Comparison of ENCODE assay signal across 8 cellular contexts in the genomic region with DNA sequence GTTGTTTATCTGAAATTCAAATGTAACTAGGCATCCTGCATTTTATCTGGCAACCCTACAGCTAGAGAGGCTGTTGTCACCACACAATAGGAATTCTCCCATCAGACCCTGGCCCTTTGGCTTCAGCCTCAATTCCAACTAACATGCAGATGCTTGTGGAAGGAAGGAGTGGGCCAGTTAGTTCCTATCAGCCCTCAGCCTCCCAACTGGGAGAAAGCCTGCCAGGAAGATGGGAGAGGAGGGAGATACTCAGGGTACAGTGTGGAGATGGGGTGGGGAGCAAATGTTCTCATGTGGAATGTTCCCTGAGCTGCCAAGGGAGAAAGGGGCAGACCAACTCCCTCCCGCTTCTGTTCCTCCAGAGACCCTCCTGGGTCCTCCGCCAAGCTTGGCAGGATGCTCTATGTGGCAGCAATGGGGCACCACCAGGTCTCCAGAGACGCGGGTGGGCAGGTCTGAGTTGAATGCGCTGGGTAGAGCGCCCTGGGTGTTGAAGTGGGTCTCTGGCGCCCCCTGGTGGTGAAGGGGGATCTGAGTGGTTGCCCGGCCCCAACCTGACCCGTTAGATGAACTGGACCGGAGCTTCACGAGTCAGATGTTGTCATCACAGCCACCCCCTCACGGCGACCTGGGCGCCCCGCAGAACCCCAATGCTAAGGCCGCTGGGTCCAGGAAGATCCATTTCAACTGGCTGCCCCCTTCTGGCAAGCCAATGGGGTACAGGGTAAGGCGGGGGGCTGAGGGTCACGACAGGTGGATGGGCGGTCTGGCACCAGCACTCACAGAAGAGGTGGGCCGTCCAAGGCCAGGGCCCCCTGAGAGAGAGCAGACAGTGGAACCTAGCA. TPM values are rescaled to one million over a fixed set of nuclear protein-coding genes. Genes with fewer than 3 reads are reported as not detected.
DNase-seq lines count a peak whose midpoint lies in the region; ATAC-seq and TF ChIP-seq lines count a peak whose summit lies in the region.

No MANE protein-coding gene starts in this region.

- TF ChIP-seq POLR2A in right lobe of liver (IDR thresholded peaks at IDR 0.05): no peak

- no peak overlapping the region for H3K9ac ChIP-seq in colonic mucosa (ENCODE audit: low read depth in 2 of 2, low read length in 2 of 2)

- H3K36me3 Mint-ChIP-seq in HFFc6 (ENCODE audit: low read depth): no peaks in the 10 kb centered on the region
- no peaks in the 10 kb centered on the region for H3K36me3 Mint-ChIP-seq in activated CD4-positive, alpha-beta T cell treated with anti-CD3 and anti-CD28 coated beads, Interleukin-2, amount 10 ng/mL, durations not matched to agents 7 days and 5 days (ENCODE audit: low read depth)

- H3K9me3 Mint-ChIP-seq in HFFc6: no peaks in the 10 kb centered on the region
- no peaks in the 10 kb centered on the region for H3K9me3 Mint-ChIP-seq in activated CD4-positive, alpha-beta T cell treated with anti-CD3 and anti-CD28 coated beads, Interleukin-2, amount 10 ng/mL, durations not matched to agents 7 days and 5 days

- 5% methylated on average over 5 of the region's 20 CpGs for WGBS in right lobe of liver (ENCODE audit: insufficient coverage, low coverage, low lambda C conversion rate, missing lambda C conversion rate)

- no peak overlapping the region for H3K4me3 ChIP-seq in colonic mucosa
- no peak overlapping the region for H3K4me3 ChIP-seq in right lobe of liver

- ATAC-seq in right lobe of liver: peak; percentile 57 to 67 (median 59)
- no peak for ATAC-seq in HG02642 (IDR thresholded peaks at IDR 0.05; ENCODE audit: poor library complexity, unreplicated experiment)

- H3K27ac ChIP-seq in colonic mucosa: no peak overlapping the region
- no peak overlapping the region for H3K27ac ChIP-seq in right lobe of liver

- H3K9me3 ChIP-seq in colonic mucosa (no peaks in the 10 kb centered on the region), right lobe of liver (no peaks in the 10 kb centered on the region)

- peak; percentile 89 for DNase-seq in CD1c-positive myeloid dendritic cell (ENCODE audit: extremely low spot score)
- peak; percentile 56 for DNase-seq in HFFc6
- peak; percentile 85 for DNase-seq in NCI-H69 (lab: John Stamatoyannopoulos, UW)
- DNase-seq in activated CD4-positive, alpha-beta T cell treated with anti-CD3 and anti-CD28 coated beads, Interleukin-2, amount 10 ng/mL, durations not matched to agents 7 days and 5 days: peak; percentile 90
- peak; percentile 87 for DNase-seq in colonic mucosa
- DNase-seq in right lobe of liver: peak; percentile 86 to 88 (median 87)
- peak; percentile 83 to 95 for DNase-seq in stimulated activated CD4-positive, alpha-beta T cell treated with anti-CD3 and anti-CD28 coated beads, Interleukin-4, amount 100 ng/mL, for 48 hours (ENCODE audit: low read depth in 2 of 2)

- peaks cover 17% of the 10 kb centered on the region for H3K4me1 Mint-ChIP-seq in HFFc6 (ENCODE audit: low read depth)
- H3K4me1 Mint-ChIP-seq in activated CD4-positive, alpha-beta T cell treated with anti-CD3 and anti-CD28 coated beads, Interleukin-2, amount 10 ng/mL, durations not matched to agents 7 days and 5 days: peaks cover 23% of the 10 kb centered on the region

- H3K4me1 ChIP-seq in colonic mucosa (no peaks in the 10 kb centered on the region), right lobe of liver (peaks cover 0 to 17% (median 7%) of the 10 kb centered on the region in 4 donors)

- H3K27me3 ChIP-seq in colonic mucosa (no peaks in the 10 kb centered on the region), right lobe of liver (no peaks in the 10 kb centered on the region)

- H3K27ac Mint-ChIP-seq in HFFc6: no peak overlapping the region
- H3K27ac Mint-ChIP-seq in activated CD4-positive, alpha-beta T cell treated with anti-CD3 and anti-CD28 coated beads, Interleukin-2, amount 10 ng/mL, durations not matched to agents 7 days and 5 days: peak overlapping the region; percentile 2

- POLR2A ChIA-PET in activated CD4-positive, alpha-beta T cell treated with anti-CD3 and anti-CD28 coated beads, Interleukin-2, amount 10 ng/mL, durations not matched to agents 7 days and 5 days (lab: Charles Lee): no interaction called here

- H3K27me3 Mint-ChIP-seq in HFFc6 (ENCODE audit: insufficient read depth): peaks cover 1% of the 10 kb centered on the region
- H3K27me3 Mint-ChIP-seq in activated CD4-positive, alpha-beta T cell treated with anti-CD3 and anti-CD28 coated beads, Interleukin-2, amount 10 ng/mL, durations not matched to agents 7 days and 5 days: peaks cover 2% of the 10 kb centered on the region

- TF ChIP-seq CTCF in HFFc6 (IDR thresholded peaks at IDR 0.05) (peak; percentile 99), colonic mucosa (IDR thresholded peaks at IDR 0.05) (peak; percentile 92), right lobe of liver (IDR thresholded peaks at IDR 0.05) (peak; percentile 90 to 97 (median 94))

- peaks cover 20% of the 10 kb centered on the region for H3K36me3 ChIP-seq in colonic mucosa
- no peaks in the 10 kb centered on the region for H3K36me3 ChIP-seq in right lobe of liver

- CTCF ChIA-PET in activated CD4-positive, alpha-beta T cell treated with anti-CD3 and anti-CD28 coated beads, Interleukin-2, amount 10 ng/mL, durations not matched to agents 7 days and 5 days (lab: Charles Lee): interaction anchor here (0.6 to 5.3 kb wide), 41 partner anchors 10 to 578 kb away, joined by 3 to 82 read pairs (median 5); partner anchors contain the start of genes GALK1, RECQL5, SAP30BP and SMIM5

- intact Hi-C loops in colonic mucosa (cut with DNase I) (loop anchor here (2.0 to 5.0 kb wide), 2 partner anchors 73 to 117 kb away; partner anchors contain the start of gene SMIM5), right lobe of liver (cut with DNase I) (loop anchor here (5.0 to 10.0 kb wide), 2 partner anchors 72 to 75 kb away; no protein-coding TSS in a partner anchor)

- H3K4me3 Mint-ChIP-seq in HFFc6: peak overlapping the region; percentile 28; the same call in 1 of the 2 replicates
- H3K4me3 Mint-ChIP-seq in activated CD4-positive, alpha-beta T cell treated with anti-CD3 and anti-CD28 coated beads, Interleukin-2, amount 10 ng/mL, durations not matched to agents 7 days and 5 days: no peak overlapping the region

RNA-seq across cellular contexts. Expression of gene GALK1, which starts 15.2 kb away (rescaled TPM):
- total RNA-seq in HFFc6 (2021; fragmentation: NEBNext Ultra II Directional; extraction: Animal tissue kit (Norgen Biotek cat#: 25700)): 10 to 100 TPM; 33.8 to 43.2 (median 37.7) TPM
- total RNA-seq in activated CD4-positive, alpha-beta T cell treated with anti-CD3 and anti-CD28 coated beads, Interleukin-2, amount 10 ng/mL, durations not matched to agents 7 days and 5 days: 10 to 100 TPM; 40.9 to 44.7 TPM
- total RNA-seq in colonic mucosa: 10 to 100 TPM; 21.3 to 23.6 TPM
- total RNA-seq in right lobe of liver: 10 to 100 TPM; 38.6 to 87.4 (median 76.9) TPM

RNA-seq across cellular contexts. Expression of gene ITGB4, which starts 28.5 kb away (rescaled TPM):
- 1 to 10 TPM in 1 of 6 experiments, under 1 TPM in 4, not detected in 1; 0.28 to 1.0 (median 0.76) TPM for total RNA-seq in HFFc6 (2021; fragmentation: NEBNext Ultra II Directional; extraction: Animal tissue kit (Norgen Biotek cat#: 25700))
- total RNA-seq in activated CD4-positive, alpha-beta T cell treated with anti-CD3 and anti-CD28 coated beads, Interleukin-2, amount 10 ng/mL, durations not matched to agents 7 days and 5 days: under 1 TPM; 0.55 to 0.96 TPM
- total RNA-seq in colonic mucosa (100 to 1,000 TPM; 267 to 272 TPM), right lobe of liver (1 to 10 TPM in 5 of 6 experiments, under 1 TPM in 1; 0.92 to 4.1 (median 2.0) TPM)

RNA-seq across cellular contexts. Expression of gene UNK, which starts 34.8 kb away (rescaled TPM):
- total RNA-seq in HFFc6 (2021; fragmentation: NEBNext Ultra II Directional; extraction: Animal tissue kit (Norgen Biotek cat#: 25700)): 10 to 100 TPM; 12.7 to 18.6 (median 16.2) TPM
- 10 to 100 TPM; 27.1 to 28.7 TPM for total RNA-seq in activated CD4-positive, alpha-beta T cell treated with anti-CD3 and anti-CD28 coated beads, Interleukin-2, amount 10 ng/mL, durations not matched to agents 7 days and 5 days
- total RNA-seq in colonic mucosa (10 to 100 TPM; 18.4 to 26.0 TPM), right lobe of liver (10 to 100 TPM in 4 of 6 experiments, 1 to 10 TPM in 2; 5.8 to 29.2 (median 11.1) TPM)

Comparison
In these comparisons a context has a peak if more than half of its experiments do, and no peak if none do; other contexts are left out.
1. RNA of gene ITGB4, which starts 28.5 kb away (total RNA-seq): 267 to 272 TPM in colonic mucosa; 0.92 to 4.1 TPM in right lobe of liver, 0.55 to 0.96 TPM in activated CD4-positive, alpha-beta T cell treated with anti-CD3 and anti-CD28 coated beads, Interleukin-2, amount 10 ng/mL, durations not matched to agents 7 days and 5 days and 0.28 to 1.0 TPM in HFFc6; every median in the first group is over 10 times any median in the second.
2. Peak in every context shown above with its lines, with median percentiles within 50 percentile points of each other: DNase-seq and CTCF ChIP-seq.